ENCODE assay signal across 27 cellular contexts in the genomic region with DNA sequence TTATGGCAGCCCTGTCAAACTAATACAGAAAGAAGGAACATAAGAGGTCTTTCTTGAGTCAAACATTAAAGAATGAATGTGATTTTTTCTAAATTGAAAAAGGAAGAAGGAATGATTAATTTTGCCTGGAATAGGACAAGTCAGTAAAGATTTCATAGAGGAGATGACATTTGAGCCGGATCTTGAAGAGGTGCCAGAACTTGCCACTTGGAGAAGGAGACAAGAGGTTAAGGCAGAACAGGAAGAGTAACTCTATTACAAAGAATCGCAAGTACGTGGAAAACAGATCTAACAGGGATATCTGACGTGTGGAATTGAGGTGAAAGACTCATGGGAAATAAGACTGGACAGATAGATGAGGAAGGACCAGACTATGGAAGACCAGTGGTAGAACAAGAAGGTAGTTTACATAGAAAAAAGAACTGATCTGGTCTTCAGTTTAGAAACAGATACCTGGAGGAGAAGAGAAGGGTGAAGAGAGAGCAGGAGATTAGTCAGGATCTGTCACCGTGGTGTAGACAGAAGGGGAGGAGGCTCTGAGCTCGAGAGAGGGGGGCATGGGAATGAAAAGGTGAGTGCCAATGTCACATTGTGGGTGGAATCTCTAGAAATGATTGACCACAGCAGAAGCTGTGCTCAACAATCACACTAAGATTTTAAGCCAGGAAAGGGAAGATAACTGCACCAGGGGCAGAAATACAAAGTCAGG. TPM values are rescaled to one million over a fixed set of nuclear protein-coding genes. Genes with fewer than 3 reads are reported as not detected.
DNase-seq lines count a peak whose midpoint lies in the region; ATAC-seq and FAIRE-seq lines count a peak whose summit lies in the region.
"Had no signal": no experiment of that assay in that cellular context is flagged by ENCODE, and none has a peak within 500 bp of the region (broad histone marks: within the 10 kb centered on the region; RNA-seq: fewer than 3 reads in every experiment).

No MANE protein-coding gene starts in this region.

- DNase-seq in NCI-H524 (lab: John Stamatoyannopoulos, UW): peak; percentile 61 to 68
- no peak for DNase-seq in NCI-H524 treated with DMSO at 0.1 percent for 48 hours (lab: John Stamatoyannopoulos, UW)
- DNase-seq in GM19239 (ENCODE audit: insufficient read length, low spot score): no peak
- DNase-seq in RCC 7860 (ENCODE audit: low spot score): peak; percentile 48
- peak; percentile 4 for DNase-seq in renal cortical epithelial cell (ENCODE audit: low read depth)
- DNase-seq in NCI-H128 (lab: John Stamatoyannopoulos, UW; ENCODE audit: unreplicated experiment): no peak
- no peak for DNase-seq in amniotic stem cell (lab: John Stamatoyannopoulos, UW)
- DNase-seq: ACHN; activated CD4-positive, alpha-beta T cell treated with anti-CD3 and anti-CD28 coated beads, Interleukin-2, amount 50 U/mL, for 4 hours; activated CD8-positive, alpha-beta memory T cell treated with anti-CD3 and anti-CD28 coated beads, Interleukin-2, amount 50 U/mL, for 4 hours; anterior cingulate cortex; colonic mucosa; effector CD8-positive, alpha-beta T cell; GF-D8; glutamatergic neuron; IMR-90; naive B cell; NCI-H1092; NCI-H1930; NCI-H526 treated with DMSO at 0.1 percent for 48 hours; psoas muscle; SIG-M5; stimulated activated naive CD8-positive, alpha-beta T cell treated with anti-CD3 and anti-CD28 coated beads, Interleukin-15, amount 100 ng/mL, for 72 hours; T1000 had no signal

- no peak for ATAC-seq in GM18873 (IDR thresholded peaks at IDR 0.05; ENCODE audit: low FRiP score, unreplicated experiment)
- ATAC-seq: psoas muscle; stimulated activated naive CD8-positive, alpha-beta T cell treated with anti-CD3 and anti-CD28 coated beads, Interleukin-15, amount 100 ng/mL, for 72 hours had no signal

- FAIRE-seq in GM19239 (lab: Jason Lieb, UNC): peak; percentile 21
- FAIRE-seq in RCC 7860 (lab: Jason Lieb, UNC): peak; percentile 86
- FAIRE-seq: H1, islet of Langerhans had no signal

RNA-seq across cellular contexts. Expression of a gene that starts 32.5 kb away (rescaled TPM):
- 0.89 and 1.2 TPM in 2 replicates for total RNA-seq in renal cortical epithelial cell

Comparison
In these comparisons a context has a peak if more than half of its experiments do, and no peak if none do; other contexts are left out.
1. DNase-seq: peak in NCI-H524 (2 of 2), RCC 7860 (single experiment) and renal cortical epithelial cell (single experiment); none in NCI-H524 treated with DMSO at 0.1 percent for 48 hours (single experiment), GM19239 (single experiment), NCI-H128 (single experiment) and amniotic stem cell (single experiment).